11 cellular contexts compared by ENCODE assay signal in genomic region chr19:43439183-43440063, GRCh38. TPM values are rescaled to one million over a fixed set of nuclear protein-coding genes. Genes with fewer than 3 reads are reported as not detected.
DNase-seq lines count a peak whose midpoint lies in the region; ATAC-seq, FAIRE-seq and TF ChIP-seq lines count a peak whose summit lies in the region.
"Had no signal": no experiment of that assay in that cellular context is flagged by ENCODE, and none has a peak within 500 bp of the region (broad histone marks: within the 10 kb centered on the region; RNA-seq: fewer than 3 reads in every experiment).

No MANE protein-coding gene starts in this region.

- no peaks in the 10 kb centered on the region for H3K79me2 ChIP-seq in HepG2 (ENCODE audit: insufficient read depth, low read length)

- no peak for ATAC-seq in HepG2
- no peak for ATAC-seq in right lobe of liver
- peak; percentile 68 for ATAC-seq in upper lobe of right lung

- no peak overlapping the region for H2AFZ ChIP-seq in HepG2 (ENCODE audit: low read length)

- no peak overlapping the region for H3K9ac ChIP-seq in HepG2 (ENCODE audit: insufficient read depth, low read depth, low read length)

- H3K36me3 ChIP-seq in HepG2 (replicated peaks in 1 of 2; ENCODE audit: control insufficient read depth in 1 of 2, insufficient read depth in 2 of 2, low read length in 2 of 2) = no peaks in the 10 kb centered on the region
- H3K36me3 ChIP-seq in right lobe of liver = no peaks in the 10 kb centered on the region
- no peaks in the 10 kb centered on the region for H3K36me3 ChIP-seq in effector memory CD4-positive, alpha-beta T cell (ENCODE audit: control insufficient read depth, insufficient read depth, low read length)
- H3K36me3 ChIP-seq in upper lobe of right lung = no peaks in the 10 kb centered on the region

- H3K4me1 ChIP-seq in HepG2 (ENCODE audit: insufficient read depth, low read length) = no peaks in the 10 kb centered on the region
- peaks cover 0 to 4% (median 0%) of the 10 kb centered on the region in 4 donors for H3K4me1 ChIP-seq in right lobe of liver
- peaks cover 28% of the 10 kb centered on the region for H3K4me1 ChIP-seq in effector memory CD4-positive, alpha-beta T cell (ENCODE audit: control insufficient read depth, insufficient read depth, low read length, poor library complexity, severe bottlenecking)
- peaks cover 11% of the 10 kb centered on the region for H3K4me1 ChIP-seq in upper lobe of right lung

- BruUV-seq in HepG2 (replicated peaks; lab: Mats Ljungman, UMichigan) = no TSS peak

- TF ChIP-seq CTCF in HepG2 (CRISPR knock-in tag; IDR thresholded peaks at IDR 0.05) (no peak), right lobe of liver (IDR thresholded peaks at IDR 0.05) (no peak), upper lobe of right lung (IDR thresholded peaks at IDR 0.05) (no peak), GM10248 (IDR thresholded peaks at IDR 0.05; ENCODE audit: control extremely low read depth, extremely low read depth, low read depth, missing control alignments) (no peak)

- CTCF ChIA-PET in HepG2 (lab: Yijun Ruan, JAX; ENCODE audit: low intra/inter-chr PET ratio, low total read pairs) (no interaction called here), GM10248 (lab: Yijun Ruan, JAX) (interaction anchor here (1.2 to 12.2 kb wide), 5 partner anchors 8 to 83 kb away, joined by 3 to 138 read pairs (median 4); no protein-coding TSS in a partner anchor)

- no peaks in the 10 kb centered on the region for H3K9me3 Mint-ChIP-seq in T-helper 2 cell treated with Interferon-gamma antibody and Interleukin-4, amounts not matched to agents 5 μg/mL and 100 μg/mL, for 36 hours

- TF ChIP-seq EP300 in HepG2 (IDR thresholded peaks at IDR 0.05; ENCODE audit: low read depth in 2 of 2, low read length in 2 of 2) = no peak
- TF ChIP-seq EP300 in HepG2 (CRISPR knock-in tag; IDR thresholded peaks at IDR 0.05; ENCODE audit: borderline replicate concordance) = no peak

- peak overlapping the region; percentile 91 for H3K27ac Mint-ChIP-seq in T-helper 2 cell treated with Interferon-gamma antibody and Interleukin-4, amounts not matched to agents 5 μg/mL and 100 μg/mL, for 36 hours

- peak overlapping the region; percentile 67 for H3K4me3 Mint-ChIP-seq in T-helper 2 cell treated with Interferon-gamma antibody and Interleukin-4, amounts not matched to agents 5 μg/mL and 100 μg/mL, for 36 hours

- H3K4me3 ChIP-seq in HepG2 (replicated peaks in 1 of 3; ENCODE audit: insufficient read depth in 1 of 3, low read depth in 2 of 3, low read length in 3 of 3) = no peak overlapping the region
- no peak overlapping the region for H3K4me3 ChIP-seq in right lobe of liver
- no peak overlapping the region for H3K4me3 ChIP-seq in effector memory CD4-positive, alpha-beta T cell (ENCODE audit: insufficient read depth, low read depth, low read length, poor library complexity, severe bottlenecking)
- H3K4me3 ChIP-seq in upper lobe of right lung = no peak overlapping the region

- WGBS in HepG2 (ENCODE audit: low lambda C conversion rate) = 20% methylated on average over 11 of the region's 13 CpGs
- 39% methylated on average over 9 of the region's 13 CpGs for WGBS in right lobe of liver (ENCODE audit: insufficient coverage, low coverage, low lambda C conversion rate, missing lambda C conversion rate)

- H3K9me3 ChIP-seq in HepG2 (ENCODE audit: low read length) = no peaks in the 10 kb centered on the region
- no peaks in the 10 kb centered on the region for H3K9me3 ChIP-seq in right lobe of liver
- no peaks in the 10 kb centered on the region for H3K9me3 ChIP-seq in effector memory CD4-positive, alpha-beta T cell (ENCODE audit: control insufficient read depth, low read length)
- no peaks in the 10 kb centered on the region for H3K9me3 ChIP-seq in upper lobe of right lung

- H3K4me1 Mint-ChIP-seq in T-helper 2 cell treated with Interferon-gamma antibody and Interleukin-4, amounts not matched to agents 5 μg/mL and 100 μg/mL, for 36 hours (ENCODE audit: low read depth) = peaks cover 33% of the 10 kb centered on the region

- H3K27ac ChIP-seq in HepG2 (ENCODE audit: extremely low read length, insufficient read depth, low read length) = no peak overlapping the region
- no peak overlapping the region for H3K27ac ChIP-seq in right lobe of liver
- H3K27ac ChIP-seq in effector memory CD4-positive, alpha-beta T cell (ENCODE audit: insufficient read depth, low read length, poor library complexity, severe bottlenecking) = peak overlapping the region; percentile 85
- H3K27ac ChIP-seq in upper lobe of right lung = no peak overlapping the region
- H3K27ac ChIP-seq: HL-60 had no signal

- TF ChIP-seq POLR2A in HepG2 (IDR thresholded peaks at IDR 0.05; ENCODE audit: insufficient read depth in 1 of 2, low read depth in 2 of 2, low read length in 2 of 2) (no peak), right lobe of liver (IDR thresholded peaks at IDR 0.05) (no peak)

- no peak for TF ChIP-seq RAD21 in HepG2 (CRISPR knock-in tag; IDR thresholded peaks at IDR 0.05)

- intact Hi-C loops in HepG2 (cut with micrococcal nuclease; ENCODE audit: unreplicated experiment) (no loop called here), right lobe of liver (cut with DNase I) (loop anchor here in 1 of 2 donors (10.0 kb wide), 1 partner anchor 205 kb away; no protein-coding TSS in a partner anchor), upper lobe of right lung (cut with DNase I) (no loop called here)

- no peak overlapping the region for H3K4me2 ChIP-seq in HepG2 (ENCODE audit: low read depth, low read length)

- H3K27me3 ChIP-seq in HepG2 (ENCODE audit: control insufficient read depth in 1 of 2, insufficient read depth in 2 of 2, low read length in 2 of 2) (peaks cover 1 to 9% of the 10 kb centered on the region in 2 experiments; a peak in 1 of 5 replicates), right lobe of liver (no peaks in the 10 kb centered on the region), upper lobe of right lung (no peaks in the 10 kb centered on the region)
- no peaks in the 10 kb centered on the region for H3K27me3 ChIP-seq in effector memory CD4-positive, alpha-beta T cell (replicated peaks; ENCODE audit: control insufficient read depth, insufficient read depth, low read length, poor library complexity, severe bottlenecking)

- DNase-seq in HepG2 (ENCODE audit: low spot score) = peak; percentile 18
- DNase-seq in right lobe of liver = no peak
- no peak for DNase-seq in T-helper 2 cell treated with Interferon-gamma antibody and Interleukin-4, amounts not matched to agents 5 μg/mL and 100 μg/mL, for 36 hours (ENCODE audit: low spot score)
- DNase-seq in effector memory CD4-positive, alpha-beta T cell = peak; percentile 28 to 49 (median 44)
- no peak for DNase-seq in upper lobe of right lung
- DNase-seq in glomerular visceral epithelial cell (ENCODE audit: extremely low spot score) = no peak
- DNase-seq in GM10248 (ENCODE audit: extremely low spot score) = no peak
- no peak for DNase-seq in NCI-H2107 (lab: John Stamatoyannopoulos, UW)
- DNase-seq: DMS79 had no signal

- in situ Hi-C loops in HepG2 (cut with HindIII; ENCODE audit: extremely low pct_ligation_motif_present, low pct_unique_long_range_greater_than_20kb) = no loop called here

- peaks cover 3% of the 10 kb centered on the region for H3K36me3 Mint-ChIP-seq in T-helper 2 cell treated with Interferon-gamma antibody and Interleukin-4, amounts not matched to agents 5 μg/mL and 100 μg/mL, for 36 hours (ENCODE audit: low read depth)

- no peak for FAIRE-seq in HepG2 (lab: Jason Lieb, UNC)

- H3K27me3 Mint-ChIP-seq in T-helper 2 cell treated with Interferon-gamma antibody and Interleukin-4, amounts not matched to agents 5 μg/mL and 100 μg/mL, for 36 hours (ENCODE audit: low read depth) = peaks cover 7% of the 10 kb centered on the region

- POLR2A ChIA-PET in HepG2 (lab: Yijun Ruan, JAX) (interaction anchor here (0.7 to 1.3 kb wide), 2 partner anchors 65 to 86 kb away, joined by 3 to 4 read pairs; no protein-coding TSS in a partner anchor), GM10248 (lab: Yijun Ruan, JAX) (no interaction called here)

- no peaks in the 10 kb centered on the region for H4K20me1 ChIP-seq in HepG2 (ENCODE audit: insufficient read depth, low read length)

RNA-seq across cellular contexts. Expression of gene TEX101, which starts 24.7 kb away (rescaled TPM):
- total RNA-seq in HepG2 (2016; rRNA removed; fragmentation: Illumina TruSeq; extraction: Trizol) = not detected in 2 replicates
- total RNA-seq in HepG2 (2016; cell fraction: cytosol; rRNA removed; fragmentation: Illumina TruSeq; extraction: Trizol; ENCODE audit: low read depth) = not detected in 2 replicates
- total RNA-seq in HepG2 (2016; cell fraction: insoluble cytoplasmic fraction; rRNA removed; fragmentation: Illumina TruSeq; extraction: Trizol) = not detected in 2 replicates
- total RNA-seq in HepG2 (2016; cell fraction: membrane; rRNA removed; fragmentation: Illumina TruSeq; extraction: Trizol) = not detected in 2 replicates
- not detected in 2 replicates for total RNA-seq in HepG2 (2016; cell fraction: nucleus; rRNA removed; fragmentation: Illumina TruSeq; extraction: Trizol)
- polyA plus RNA-seq in HepG2 (2011; rRNA removed) = not detected in 2 replicates
- not detected in 2 replicates for polyA plus RNA-seq in HepG2 (2011; cell fraction: cytosol; rRNA removed)
- polyA plus RNA-seq in HepG2 (2011; cell fraction: nucleus; rRNA removed) = not detected in 2 replicates
- not detected in 2 replicates for polyA plus RNA-seq in HepG2 (2012)
- polyA plus RNA-seq in HepG2 (2016; cell fraction: cytosol; fragmentation: Illumina TruSeq; extraction: Trizol; ENCODE audit: low read depth) = not detected in 2 replicates
- not detected in 2 replicates for polyA plus RNA-seq in HepG2 (2016; cell fraction: insoluble cytoplasmic fraction; fragmentation: Illumina TruSeq; extraction: Trizol; ENCODE audit: low read depth)
- polyA plus RNA-seq in HepG2 (2016; cell fraction: membrane; fragmentation: Illumina TruSeq; extraction: Trizol; ENCODE audit: low read depth) = not detected in 2 replicates
- not detected in 2 replicates for polyA plus RNA-seq in HepG2 (2016; cell fraction: nucleus; fragmentation: Illumina TruSeq; extraction: Trizol; ENCODE audit: insufficient read depth, low read depth)
- polyA minus RNA-seq in HepG2 (2011; rRNA and poly(A)+ RNA removed; ENCODE audit: low replicate concordance) = not detected in 2 replicates
- polyA minus RNA-seq in HepG2 (2011; cell fraction: cytosol; rRNA and poly(A)+ RNA removed) = not detected in 2 replicates
- not detected in 2 replicates for polyA minus RNA-seq in HepG2 (2011; cell fraction: nucleus; rRNA and poly(A)+ RNA removed)
- total RNA-seq in right lobe of liver = not detected
- not detected for total RNA-seq in upper lobe of right lung
- total RNA-seq: activated CD8-positive, alpha-beta memory T cell treated with anti-CD3 and anti-CD28 coated beads for 36 hours had no signal

RNA-seq across cellular contexts. Expression of gene LYPD3, which starts 26.0 kb away (rescaled TPM):
- total RNA-seq in HepG2 (2016; rRNA removed; fragmentation: Illumina TruSeq; extraction: Trizol) = 0.15 and 0.51 TPM in 2 replicates
- 0.20 TPM in 1 of 2 replicates, not detected in the other for total RNA-seq in HepG2 (2016; cell fraction: cytosol; rRNA removed; fragmentation: Illumina TruSeq; extraction: Trizol; ENCODE audit: low read depth)
- total RNA-seq in HepG2 (2016; cell fraction: insoluble cytoplasmic fraction; rRNA removed; fragmentation: Illumina TruSeq; extraction: Trizol) = 0.24 and 0.35 TPM in 2 replicates
- total RNA-seq in HepG2 (2016; cell fraction: membrane; rRNA removed; fragmentation: Illumina TruSeq; extraction: Trizol) = 0.25 and 0.38 TPM in 2 replicates
- total RNA-seq in HepG2 (2016; cell fraction: nucleus; rRNA removed; fragmentation: Illumina TruSeq; extraction: Trizol) = 0.28 and 1.0 TPM in 2 replicates
- 1.5 and 2.6 TPM in 2 replicates for polyA plus RNA-seq in HepG2 (2011; rRNA removed)
- 1.6 and 2.4 TPM in 2 replicates for polyA plus RNA-seq in HepG2 (2011; cell fraction: cytosol; rRNA removed)
- polyA plus RNA-seq in HepG2 (2011; cell fraction: nucleus; rRNA removed) = 2.4 and 2.8 TPM in 2 replicates
- 1.6 and 1.9 TPM in 2 replicates for polyA plus RNA-seq in HepG2 (2012)
- polyA plus RNA-seq in HepG2 (2016; cell fraction: cytosol; fragmentation: Illumina TruSeq; extraction: Trizol; ENCODE audit: low read depth) = 0.33 and 0.83 TPM in 2 replicates
- 0.90 and 1.0 TPM in 2 replicates for polyA plus RNA-seq in HepG2 (2016; cell fraction: insoluble cytoplasmic fraction; fragmentation: Illumina TruSeq; extraction: Trizol; ENCODE audit: low read depth)
- polyA plus RNA-seq in HepG2 (2016; cell fraction: membrane; fragmentation: Illumina TruSeq; extraction: Trizol; ENCODE audit: low read depth) = 0.80 and 1.0 TPM in 2 replicates
- polyA plus RNA-seq in HepG2 (2016; cell fraction: nucleus; fragmentation: Illumina TruSeq; extraction: Trizol; ENCODE audit: insufficient read depth, low read depth) = 1.1 and 1.2 TPM in 2 replicates
- 2.5 and 11.3 TPM in 2 replicates for polyA minus RNA-seq in HepG2 (2011; rRNA and poly(A)+ RNA removed; ENCODE audit: low replicate concordance)
- 0.69 and 0.70 TPM in 2 replicates for polyA minus RNA-seq in HepG2 (2011; cell fraction: cytosol; rRNA and poly(A)+ RNA removed)
- 0.77 and 0.99 TPM in 2 replicates for polyA minus RNA-seq in HepG2 (2011; cell fraction: nucleus; rRNA and poly(A)+ RNA removed)
- total RNA-seq in right lobe of liver = under 1 TPM in 4 of 6 experiments, not detected in 2; 0.20 to 0.28 (median 0.25) TPM
- 0.75 TPM for total RNA-seq in upper lobe of right lung

Comparison
In these comparisons a context has a peak if more than half of its experiments do, and no peak if none do; other contexts are left out.
1. DNase-seq: peak in HepG2 (single experiment) and effector memory CD4-positive, alpha-beta T cell (3 of 3); none in right lobe of liver (0 of 3), T-helper 2 cell treated with Interferon-gamma antibody and Interleukin-4, amounts not matched to agents 5 μg/mL and 100 μg/mL, for 36 hours (single experiment), upper lobe of right lung (single experiment), glomerular visceral epithelial cell (single experiment), GM10248 (single experiment) and NCI-H2107 (single experiment).